ENCODE assay signal across 17 cellular contexts in the genomic region with DNA sequence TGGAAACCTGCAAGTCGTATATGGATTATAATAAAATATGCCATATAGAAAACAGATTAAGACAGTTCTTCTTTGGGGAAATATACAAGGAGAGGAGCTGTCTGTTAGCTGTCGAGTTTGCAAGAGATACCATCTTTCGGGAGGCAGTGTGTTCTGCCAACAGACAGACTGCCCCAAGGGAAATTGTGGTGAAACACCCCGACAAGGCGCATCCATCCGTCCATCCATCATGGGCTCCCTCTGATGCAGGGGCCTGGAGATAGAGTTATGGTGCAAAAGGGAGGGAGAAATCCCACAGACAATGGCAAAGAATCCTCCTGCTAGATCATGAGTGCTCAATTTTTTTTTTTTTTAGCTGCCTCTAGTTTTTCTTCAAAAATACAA.
DNase-seq lines count a peak whose midpoint lies in the region; ATAC-seq, FAIRE-seq and TF ChIP-seq lines count a peak whose summit lies in the region.
"Had no signal": no experiment of that assay in that cellular context is flagged by ENCODE, and none has a peak within 500 bp of the region (broad histone marks: within the 10 kb centered on the region; RNA-seq: fewer than 3 reads in every experiment).

No MANE protein-coding gene starts in this region.

- H3K4me2 ChIP-seq in BLaER1: peak overlapping the region; percentile 33
- H3K4me2 ChIP-seq: GM23338, KMS-11 had no signal

- no peaks in the 10 kb centered on the region for H4K20me1 ChIP-seq in BLaER1

- peaks cover 20% of the 10 kb centered on the region for H3K4me1 ChIP-seq in BLaER1

- no peaks in the 10 kb centered on the region for H3K27me3 ChIP-seq in BLaER1
- H3K27me3 ChIP-seq: MG63 had no signal

- no peaks in the 10 kb centered on the region for H3K9me3 ChIP-seq in BLaER1
- H3K9me3 ChIP-seq: MG63 had no signal

- no peak overlapping the region for H3K9ac ChIP-seq in BLaER1
- H3K9ac ChIP-seq: KMS-11 had no signal

- FAIRE-seq in GM12892 (lab: Jason Lieb, UNC): no peak
- FAIRE-seq: GM12891, RCC 7860 had no signal

- TF ChIP-seq POLR2A in GM12892 (IDR thresholded peaks at IDR 0.05; ENCODE audit: low read depth, low read length) (no peak), GM18505 (IDR thresholded peaks at IDR 0.05; ENCODE audit: borderline replicate concordance, extremely low read depth, insufficient read depth, insufficient read length) (no peak)

- H3K27ac ChIP-seq in BLaER1: no peak overlapping the region
- H3K27ac ChIP-seq: KMS-11 had no signal

- no peak for ATAC-seq in GM18505 (IDR thresholded peaks at IDR 0.05; ENCODE audit: unreplicated experiment)
- ATAC-seq: GM23338 had no signal

- no peak overlapping the region for H3K4me3 ChIP-seq in BLaER1
- H3K4me3 ChIP-seq: GM23338, MG63 had no signal

- no peaks in the 10 kb centered on the region for H3K36me3 ChIP-seq in BLaER1
- H3K36me3 ChIP-seq: MG63 had no signal

- peak; percentile 61 for DNase-seq in EH (ENCODE audit: low read depth)
- peak; percentile 90 for DNase-seq in RPMI7951 (ENCODE audit: low read depth)
- DNase-seq in islet precursor cell: peak; percentile 35
- DNase-seq in H4 (ENCODE audit: low spot score): no peak
- no peak for DNase-seq in GM12892 (ENCODE audit: insufficient read length)
- DNase-seq in NCI-H2171 treated with DMSO at 0.1 percent for 48 hours (lab: John Stamatoyannopoulos, UW): no peak
- DNase-seq: DMS153, MG63, NCI-H1092 treated with DMSO at 0.1 percent for 48 hours, NCI-H187 treated with DMSO at 0.1 percent for 48 hours, NCI-H510A had no signal

Comparison
In these comparisons a context has a peak if more than half of its experiments do, and no peak if none do; other contexts are left out.
1. DNase-seq: peak in EH (single experiment), RPMI7951 (single experiment) and islet precursor cell (single experiment); none in H4 (single experiment), GM12892 (single experiment) and NCI-H2171 treated with DMSO at 0.1 percent for 48 hours (single experiment).